ENCODE assay signal across 25 cellular contexts in genomic region chr10:6313107-6313895, GRCh38.
DNase-seq lines count a peak whose midpoint lies in the region; ATAC-seq and TF ChIP-seq lines count a peak whose summit lies in the region.
"Had no signal": no experiment of that assay in that cellular context is flagged by ENCODE, and none has a peak within 500 bp of the region (broad histone marks: within the 10 kb centered on the region; RNA-seq: fewer than 3 reads in every experiment).

No MANE protein-coding gene starts in this region.

- ATAC-seq in left cardiac atrium (no peak), foreskin keratinocyte (peak; percentile 42)
- ATAC-seq: activated CD8-positive, alpha-beta memory T cell treated with anti-CD3 and anti-CD28 coated beads, Interleukin-2, amount 10 ng/mL, durations not matched to agents 7 days and 5 days; activated T-cell treated with anti-CD3 and anti-CD28 coated beads, Interleukin-2, amount 50 U/mL, for 4 hours; CD8-positive, alpha-beta T cell; naive thymus-derived CD8-positive, alpha-beta T cell; stimulated activated naive CD8-positive, alpha-beta T cell treated with anti-CD3 and anti-CD28 coated beads, Interleukin-15, Interleukin-2, amounts not matched to agents 100 U/mL and 50 U/mL, for 24 hours; T-helper 17 cell had no signal

- H3K4me3 ChIP-seq in cardiac muscle cell = no peak overlapping the region
- H3K4me3 ChIP-seq in HAP-1 = no peak overlapping the region
- H3K4me3 ChIP-seq: lung, SK-N-MC, smooth muscle cell had no signal

- DNase-seq in cardiac muscle cell (ENCODE audit: low read depth in 1 of 2, low spot score in 1 of 2) = no peak
- DNase-seq in left cardiac atrium = no peak
- DNase-seq in amniotic epithelial cell (ENCODE audit: low read depth) = peak; percentile 7
- DNase-seq in foreskin keratinocyte = peak in 1 of 2 donors; percentile 48
- no peak for DNase-seq in putamen (ENCODE audit: low spot score)
- no peak for DNase-seq in GM10248 (ENCODE audit: extremely low spot score)
- DNase-seq in HAP-1 (ENCODE audit: low spot score in 2 of 2) = no peak
- DNase-seq in NCI-H1092 treated with DMSO at 0.1 percent for 48 hours (lab: John Stamatoyannopoulos, UW) = no peak
- DNase-seq: activated CD4-positive, alpha-beta T cell treated with anti-CD3 and anti-CD28 coated beads, Interleukin-2, amount 50 U/mL, for 4 hours; activated CD8-positive, alpha-beta memory T cell treated with anti-CD3 and anti-CD28 coated beads, Interleukin-2, amount 10 ng/mL, durations not matched to agents 7 days and 5 days; activated T-cell treated with anti-CD3 and anti-CD28 coated beads, Interleukin-2, amount 50 U/mL, for 4 hours; BE2C; CD8-positive, alpha-beta T cell; cerebellar nuclear complex; dermis blood vessel endothelial cell; H9; hippocampal formation; Kasumi-1; naive thymus-derived CD8-positive, alpha-beta T cell; NCI-H1694; stimulated activated naive CD8-positive, alpha-beta T cell treated with anti-CD3 and anti-CD28 coated beads, Interleukin-15, Interleukin-2, amounts not matched to agents 100 U/mL and 50 U/mL, for 24 hours; T-helper 17 cell had no signal

- no peaks in the 10 kb centered on the region for H3K36me3 ChIP-seq in cardiac muscle cell
- no peaks in the 10 kb centered on the region for H3K36me3 ChIP-seq in HAP-1 (replicated peaks)
- H3K36me3 ChIP-seq: BE2C had no signal

- intact Hi-C loops in left cardiac atrium (cut with DNase I) = no loop called here

- in situ Hi-C loops in HAP-1 (cut with MboI; ENCODE audit: low sequenced_read_pairs) = no loop called here

- TF ChIP-seq CTCF in cardiac muscle cell (IDR thresholded peaks at IDR 0.05; ENCODE audit: low read depth, low read length) = no peak
- TF ChIP-seq CTCF in foreskin keratinocyte (conservative IDR thresholded peaks at IDR 0.05) = peak; percentile 33
- TF ChIP-seq CTCF in GM10248 (IDR thresholded peaks at IDR 0.05; ENCODE audit: control extremely low read depth, extremely low read depth, low read depth, missing control alignments) = no peak

- H3K9me3 ChIP-seq in cardiac muscle cell (ENCODE audit: low read depth) (no peaks in the 10 kb centered on the region), HAP-1 (no peaks in the 10 kb centered on the region)
- H3K9me3 ChIP-seq: BE2C had no signal

- H3K4me1 ChIP-seq in cardiac muscle cell (ENCODE audit: low read depth) (peaks cover 25% of the 10 kb centered on the region), foreskin keratinocyte (peaks cover 8% of the 10 kb centered on the region), HAP-1 (no peaks in the 10 kb centered on the region)
- H3K4me1 ChIP-seq: BE2C had no signal

- H3K27me3 ChIP-seq in cardiac muscle cell (no peaks in the 10 kb centered on the region), foreskin keratinocyte (peaks cover 19% of the 10 kb centered on the region), HAP-1 (ENCODE audit: low read depth) (peaks cover 9% of the 10 kb centered on the region; the same call in 1 of the 2 replicates)
- H3K27me3 ChIP-seq: BE2C had no signal

- POLR2A ChIA-PET in GM10248 (lab: Yijun Ruan, JAX) = interaction anchor here (0.8 kb wide), 1 partner anchor 111 kb away, joined by 3 read pairs; the partner anchor contains the start of gene PFKFB3

- CTCF ChIA-PET in GM10248 (lab: Yijun Ruan, JAX) = interaction anchor here (0.7 to 3.0 kb wide), 9 partner anchors 11 to 111 kb away, joined by 3 to 10 read pairs (median 3); partner anchors contain the start of gene PFKFB3

- H3K27ac ChIP-seq in cardiac muscle cell (peak overlapping the region; percentile 95), foreskin keratinocyte (no peak overlapping the region)
- H3K27ac ChIP-seq: SK-N-MC had no signal
